In the genomic region with DNA sequence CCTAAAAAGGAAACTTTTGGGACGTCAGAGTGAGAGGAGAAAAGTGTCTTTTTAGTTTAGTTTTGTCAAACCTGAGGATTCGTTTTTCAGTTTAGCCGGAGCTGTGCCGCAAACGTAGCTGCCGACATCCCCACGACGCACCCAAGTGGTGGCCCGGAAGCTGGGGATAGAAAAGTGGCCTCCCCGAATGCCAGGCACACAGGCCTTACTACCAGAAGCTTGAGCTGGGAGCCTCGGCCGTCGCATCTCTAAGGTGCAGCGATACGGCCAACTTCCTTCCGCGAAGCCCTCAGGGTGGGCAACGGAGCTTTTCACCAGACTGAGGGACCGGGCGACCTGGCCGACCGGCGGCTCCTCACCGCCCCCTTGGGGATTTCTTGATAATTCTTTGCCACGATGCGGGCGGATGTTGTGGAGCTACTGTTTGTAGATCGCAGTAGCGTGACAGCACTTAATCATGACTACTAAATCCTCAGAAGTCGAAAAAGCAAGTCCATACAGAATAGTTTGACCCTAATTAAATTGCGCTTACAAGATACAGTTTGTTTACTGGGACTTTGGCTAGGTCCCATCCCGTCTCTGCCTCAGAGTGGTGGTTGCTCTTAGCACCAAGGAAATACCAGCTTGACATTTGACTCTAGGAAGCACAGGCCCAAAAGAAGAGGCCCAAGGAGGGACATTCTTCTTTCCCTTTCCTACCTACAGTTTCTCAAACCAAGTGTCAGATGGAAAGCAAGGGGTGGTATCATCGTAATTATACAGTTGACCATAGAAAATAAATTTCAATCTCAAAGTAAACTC, we compare ENCODE assay signal across 8 cellular contexts. TPM values are rescaled to one million over a fixed set of nuclear protein-coding genes. Genes with fewer than 3 reads are reported as not detected.
DNase-seq lines count a peak whose midpoint lies in the region; ATAC-seq, FAIRE-seq and TF ChIP-seq lines count a peak whose summit lies in the region.

No MANE protein-coding gene starts in this region.

- H3K27ac Mint-ChIP-seq in WTC11: peak overlapping the region; percentile 100

- POLR2A ChIA-PET in WTC11 (lab: Charles Lee): interaction anchor here (0.6 to 2.0 kb wide), 15 partner anchors 15 to 420 kb away, joined by 3 to 17 read pairs (median 5); partner anchors contain the start of genes C5orf34, HMGCS1, NNT and ZNF131

- H3K27me3 Mint-ChIP-seq in WTC11 (ENCODE audit: low read depth): no peaks in the 10 kb centered on the region

- peak; percentile 76 for ATAC-seq in GM19023 (IDR thresholded peaks at IDR 0.05; ENCODE audit: unreplicated experiment)
- peak; percentile 73 for ATAC-seq in HG03196 (IDR thresholded peaks at IDR 0.05; ENCODE audit: unreplicated experiment)
- peak; percentile 73 for ATAC-seq in WTC11

- peaks cover 11% of the 10 kb centered on the region for H3F3A ChIP-seq in smooth muscle cell (ENCODE audit: low read depth)

- CTCF ChIA-PET in WTC11 (lab: Charles Lee): interaction anchor here (0.5 to 2.5 kb wide), 58 partner anchors 8 to 1751 kb away, joined by 3 to 31 read pairs (median 4); partner anchors contain the start of genes C5orf34, CCL28, HMGCS1 and NIM1K

- H3K36me3 ChIP-seq in bronchial epithelial cell (ENCODE audit: control insufficient read depth, insufficient read depth, low read length) (no peaks in the 10 kb centered on the region), smooth muscle cell (ENCODE audit: low read depth) (no peaks in the 10 kb centered on the region)

- H3K9me3 ChIP-seq in smooth muscle cell (replicated peaks; ENCODE audit: low read depth): no peaks in the 10 kb centered on the region

- H3K27ac ChIP-seq in smooth muscle cell (ENCODE audit: low read depth): peak overlapping the region; percentile 94

- no peak for FAIRE-seq in bronchial epithelial cell (lab: Jason Lieb, UNC)

- TF ChIP-seq CTCF in AG09309 (IDR thresholded peaks at IDR 0.05; ENCODE audit: control insufficient read depth, insufficient read depth, low read depth, low read length, missing control alignments): peak; percentile 76
- peak; percentile 15; the same call in 1 of the 2 replicates for TF ChIP-seq CTCF in WTC11 (IDR thresholded peaks at IDR 0.05)
- peak; percentile 74 for TF ChIP-seq CTCF in bronchial epithelial cell (IDR thresholded peaks at IDR 0.05; ENCODE audit: insufficient read depth, low read length, severe bottlenecking)
- peak; percentile 49 for TF ChIP-seq CTCF in smooth muscle cell (IDR thresholded peaks at IDR 0.05; ENCODE audit: borderline replicate concordance, insufficient read depth, poor library complexity, severe bottlenecking)

- H3K4me1 Mint-ChIP-seq in WTC11: peaks cover 9% of the 10 kb centered on the region

- no peaks in the 10 kb centered on the region for H3K27me3 ChIP-seq in bronchial epithelial cell (ENCODE audit: control insufficient read depth, insufficient read depth, low read length)
- no peaks in the 10 kb centered on the region for H3K27me3 ChIP-seq in smooth muscle cell (ENCODE audit: low read depth)

- peak overlapping the region; percentile 98 for H3K4me3 Mint-ChIP-seq in WTC11

- peaks cover 15% of the 10 kb centered on the region for H3K4me1 ChIP-seq in smooth muscle cell (ENCODE audit: low read depth)

- H4K20me1 ChIP-seq in smooth muscle cell (ENCODE audit: low read depth): no peaks in the 10 kb centered on the region

- H3K9ac ChIP-seq in smooth muscle cell (ENCODE audit: low read depth): peak overlapping the region; percentile 95

- peak overlapping the region; percentile 85 for H3K4me3 ChIP-seq in AG09309 (ENCODE audit: control insufficient read depth, low read depth, low read length)
- H3K4me3 ChIP-seq in bronchial epithelial cell (ENCODE audit: low read depth, low read length): peak overlapping the region; percentile 96
- peak overlapping the region; percentile 74 for H3K4me3 ChIP-seq in smooth muscle cell

- H3K79me2 ChIP-seq in smooth muscle cell (ENCODE audit: low read depth): peaks cover 30% of the 10 kb centered on the region

- peak overlapping the region; percentile 93 for H3K4me2 ChIP-seq in smooth muscle cell

- H3K36me3 Mint-ChIP-seq in WTC11: peaks cover 2% of the 10 kb centered on the region

- no peaks in the 10 kb centered on the region for H3K9me3 Mint-ChIP-seq in WTC11

- WGBS in smooth muscle cell (ENCODE audit: low lambda C conversion rate): 4% methylated on average over 33 of the region's 33 CpGs

- H2AFZ ChIP-seq in smooth muscle cell (ENCODE audit: low read depth): peak overlapping the region; percentile 85

- peak; percentile 58 for DNase-seq in AG09309 (ENCODE audit: low read depth)
- DNase-seq in NCI-H2227 (lab: John Stamatoyannopoulos, UW; ENCODE audit: unreplicated experiment): peak; percentile 92
- DNase-seq in WTC11 (ENCODE audit: low spot score): peak; percentile 82
- DNase-seq in bronchial epithelial cell (ENCODE audit: low read depth): peak; percentile 72
- peak; percentile 90 for DNase-seq in inferior parietal cortex (ENCODE audit: extremely low spot score)
- peak; percentile 80 for DNase-seq in smooth muscle cell (lab: John Stamatoyannopoulos, UW; ENCODE audit: unreplicated experiment)

TF ChIP-seq in WTC11, 78 proteins besides CTCF, POLR2A, EP300 and RAD21 (continues in another document):
- no peak for TF ChIP-seq ZNF671 (CRISPR knock-in tag; IDR thresholded peaks at IDR 0.05)
- TF ChIP-seq, protein P1, sequence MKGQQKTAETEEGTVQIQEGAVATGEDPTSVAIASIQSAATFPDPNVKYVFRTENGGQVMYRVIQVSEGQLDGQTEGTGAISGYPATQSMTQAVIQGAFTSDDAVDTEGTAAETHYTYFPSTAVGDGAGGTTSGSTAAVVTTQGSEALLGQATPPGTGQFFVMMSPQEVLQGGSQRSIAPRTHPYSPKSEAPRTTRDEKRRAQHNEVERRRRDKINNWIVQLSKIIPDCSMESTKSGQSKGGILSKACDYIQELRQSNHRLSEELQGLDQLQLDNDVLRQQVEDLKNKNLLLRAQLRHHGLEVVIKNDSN (CRISPR knock-in tag; IDR thresholded peaks at IDR 0.05): no peak
- no peak for TF ChIP-seq ZNF263 (CRISPR knock-in tag; IDR thresholded peaks at IDR 0.05; ENCODE audit: low read depth)
- no peak; the same call in none of the 2 replicates for TF ChIP-seq SP1 (CRISPR knock-in tag; conservative IDR thresholded peaks at IDR 0.05)
- no peak; the same call in 1 of the 2 replicates for TF ChIP-seq ETV6 (CRISPR knock-in tag; IDR thresholded peaks at IDR 0.05)
- TF ChIP-seq ATF1 (CRISPR knock-in tag; IDR thresholded peaks at IDR 0.05): no peak
- no peak for TF ChIP-seq ZNF416 (CRISPR knock-in tag; IDR thresholded peaks at IDR 0.05)
- no peak for TF ChIP-seq CREB1 (CRISPR knock-in tag; IDR thresholded peaks at IDR 0.05)
- TF ChIP-seq JUN (CRISPR knock-in tag; IDR thresholded peaks at IDR 0.05): no peak
- TF ChIP-seq, protein P2, sequence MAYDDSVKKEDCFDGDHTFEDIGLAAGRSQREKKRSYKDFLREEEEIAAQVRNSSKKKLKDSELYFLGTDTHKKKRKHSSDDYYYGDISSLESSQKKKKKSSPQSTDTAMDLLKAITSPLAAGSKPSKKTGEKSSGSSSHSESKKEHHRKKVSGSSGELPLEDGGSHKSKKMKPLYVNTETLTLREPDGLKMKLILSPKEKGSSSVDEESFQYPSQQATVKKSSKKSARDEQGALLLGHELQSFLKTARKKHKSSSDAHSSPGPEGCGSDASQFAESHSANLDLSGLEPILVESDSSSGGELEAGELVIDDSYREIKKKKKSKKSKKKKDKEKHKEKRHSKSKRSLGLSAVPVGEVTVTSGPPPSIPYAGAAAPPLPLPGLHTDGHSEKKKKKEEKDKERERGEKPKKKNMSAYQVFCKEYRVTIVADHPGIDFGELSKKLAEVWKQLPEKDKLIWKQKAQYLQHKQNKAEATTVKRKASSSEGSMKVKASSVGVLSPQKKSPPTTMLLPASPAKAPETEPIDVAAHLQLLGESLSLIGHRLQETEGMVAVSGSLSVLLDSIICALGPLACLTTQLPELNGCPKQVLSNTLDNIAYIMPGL (CRISPR knock-in tag; IDR thresholded peaks at IDR 0.05): peak; percentile 88
- no peak for TF ChIP-seq ELF4 (CRISPR knock-in tag; IDR thresholded peaks at IDR 0.05; ENCODE audit: low read depth)
- TF ChIP-seq, protein P3, sequence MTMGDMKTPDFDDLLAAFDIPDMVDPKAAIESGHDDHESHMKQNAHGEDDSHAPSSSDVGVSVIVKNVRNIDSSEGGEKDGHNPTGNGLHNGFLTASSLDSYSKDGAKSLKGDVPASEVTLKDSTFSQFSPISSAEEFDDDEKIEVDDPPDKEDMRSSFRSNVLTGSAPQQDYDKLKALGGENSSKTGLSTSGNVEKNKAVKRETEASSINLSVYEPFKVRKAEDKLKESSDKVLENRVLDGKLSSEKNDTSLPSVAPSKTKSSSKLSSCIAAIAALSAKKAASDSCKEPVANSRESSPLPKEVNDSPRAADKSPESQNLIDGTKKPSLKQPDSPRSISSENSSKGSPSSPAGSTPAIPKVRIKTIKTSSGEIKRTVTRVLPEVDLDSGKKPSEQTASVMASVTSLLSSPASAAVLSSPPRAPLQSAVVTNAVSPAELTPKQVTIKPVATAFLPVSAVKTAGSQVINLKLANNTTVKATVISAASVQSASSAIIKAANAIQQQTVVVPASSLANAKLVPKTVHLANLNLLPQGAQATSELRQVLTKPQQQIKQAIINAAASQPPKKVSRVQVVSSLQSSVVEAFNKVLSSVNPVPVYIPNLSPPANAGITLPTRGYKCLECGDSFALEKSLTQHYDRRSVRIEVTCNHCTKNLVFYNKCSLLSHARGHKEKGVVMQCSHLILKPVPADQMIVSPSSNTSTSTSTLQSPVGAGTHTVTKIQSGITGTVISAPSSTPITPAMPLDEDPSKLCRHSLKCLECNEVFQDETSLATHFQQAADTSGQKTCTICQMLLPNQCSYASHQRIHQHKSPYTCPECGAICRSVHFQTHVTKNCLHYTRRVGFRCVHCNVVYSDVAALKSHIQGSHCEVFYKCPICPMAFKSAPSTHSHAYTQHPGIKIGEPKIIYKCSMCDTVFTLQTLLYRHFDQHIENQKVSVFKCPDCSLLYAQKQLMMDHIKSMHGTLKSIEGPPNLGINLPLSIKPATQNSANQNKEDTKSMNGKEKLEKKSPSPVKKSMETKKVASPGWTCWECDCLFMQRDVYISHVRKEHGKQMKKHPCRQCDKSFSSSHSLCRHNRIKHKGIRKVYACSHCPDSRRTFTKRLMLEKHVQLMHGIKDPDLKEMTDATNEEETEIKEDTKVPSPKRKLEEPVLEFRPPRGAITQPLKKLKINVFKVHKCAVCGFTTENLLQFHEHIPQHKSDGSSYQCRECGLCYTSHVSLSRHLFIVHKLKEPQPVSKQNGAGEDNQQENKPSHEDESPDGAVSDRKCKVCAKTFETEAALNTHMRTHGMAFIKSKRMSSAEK (CRISPR knock-in tag; IDR thresholded peaks at IDR 0.05; ENCODE audit: borderline replicate concordance): no peak
- no peak for TF ChIP-seq IRF2 (CRISPR knock-in tag; IDR thresholded peaks at IDR 0.05; ENCODE audit: borderline replicate concordance, low read depth)

RNA-seq across cellular contexts. Expression of gene TMEM267, which starts 0.6 kb away (rescaled TPM):
- 6.0 to 6.6 TPM (median 6.4 TPM) in 3 replicates for total RNA-seq in WTC11 (2021)
- total RNA-seq in bronchial epithelial cell: 12.4 and 30.6 TPM in 2 replicates
- 22.9 and 26.2 TPM in 2 replicates for total RNA-seq in smooth muscle cell
- 7.4 and 10.1 TPM in 2 replicates for polyA plus RNA-seq in smooth muscle cell

RNA-seq across cellular contexts. Expression of gene C5orf34, which starts 30.7 kb away (rescaled TPM):
- total RNA-seq in WTC11 (2021): 7.3 to 9.7 TPM (median 9.4 TPM) in 3 replicates
- total RNA-seq in bronchial epithelial cell: 0.53 and 1.3 TPM in 2 replicates
- 7.5 and 12.4 TPM in 2 replicates for total RNA-seq in smooth muscle cell
- polyA plus RNA-seq in smooth muscle cell: 2.6 and 3.4 TPM in 2 replicates

Comparison
In these comparisons a context has a peak if more than half of its experiments do, and no peak if none do; other contexts are left out.
1. Peak in every context shown above with its lines: DNase-seq, ATAC-seq, H3K4me3 ChIP-seq and H3K27ac ChIP-seq.
2. CTCF ChIP-seq: peak in every context shown above with its lines; median percentile 76 in AG09309; 74 in bronchial epithelial cell; 49 in smooth muscle cell; 15 in WTC11.